30 cellular contexts compared by ENCODE assay signal in genomic region chr5:135155616-135156214, GRCh38.
DNase-seq lines count a peak whose midpoint lies in the region; ATAC-seq, FAIRE-seq and TF ChIP-seq lines count a peak whose summit lies in the region.
"Had no signal": no experiment of that assay in that cellular context is flagged by ENCODE, and none has a peak within 500 bp of the region (broad histone marks: within the 10 kb centered on the region; RNA-seq: fewer than 3 reads in every experiment).

No MANE protein-coding gene starts in this region.

- ATAC-seq in RWPE2 (ENCODE audit: low read depth) (no peak), foreskin keratinocyte (no peak), GM21526 (IDR thresholded peaks at IDR 0.05; ENCODE audit: low FRiP score, unreplicated experiment) (no peak), GM19035 (IDR thresholded peaks at IDR 0.05; ENCODE audit: unreplicated experiment) (no peak)
- ATAC-seq: left lung had no signal

- DNase-seq in NCI-H1105 treated with DMSO at 0.1 percent for 48 hours (lab: John Stamatoyannopoulos, UW) (peak; percentile 6), NCI-H1105 (lab: John Stamatoyannopoulos, UW) (no peak), HL-60 (ENCODE audit: low read depth in 1 of 2, low spot score in 1 of 2) (no peak), RWPE2 (ENCODE audit: low spot score) (no peak), foreskin keratinocyte (no peak), GM12892 (ENCODE audit: insufficient read length) (no peak)
- DNase-seq: activated CD4-positive, alpha-beta memory T cell treated with anti-CD3 and anti-CD28 coated beads, Interleukin-2, amount 10 ng/mL, durations not matched to agents 7 days and 5 days; activated CD4-positive, CD25-positive, alpha-beta regulatory T cell treated with anti-CD3 and anti-CD28 coated beads, Interleukin-2, amount 50 U/mL, for 72 hours; activated naive CD4-positive, alpha-beta T cell treated with anti-CD3 and anti-CD28 coated beads, Interleukin-2, amount 50 U/mL, for 16 hours; amniotic stem cell; Calu3; glutamatergic neuron; left lung; mesendoderm; MM.1S; NCI-H1436; NCI-H2107; NK-92 treated with Interleukin-12 subunit alpha and Interleukin-12 subunit beta, amount 100 ng/mL, for 24 hours; SIG-M5; stimulated activated CD4-positive, alpha-beta T cell treated with anti-CD3 and anti-CD28 coated beads, Interleukin-1b, Interleukin-23, amount 100 ng/mL, for 48 hours; stimulated activated naive CD4-positive, alpha-beta T cell treated with Interleukin-2 at 50 U/mL for 16 hours had no signal

- no peak for TF ChIP-seq POLR2A in GM12892 (IDR thresholded peaks at IDR 0.05; ENCODE audit: low read depth, low read length)

- TF ChIP-seq CTCF in HL-60 (IDR thresholded peaks at IDR 0.05; ENCODE audit: insufficient read depth, low read length) (no peak), RWPE2 (IDR thresholded peaks at IDR 0.05; ENCODE audit: poor library complexity, severe bottlenecking) (no peak), foreskin keratinocyte (conservative IDR thresholded peaks at IDR 0.05) (no peak)

- no peak overlapping the region for H3K4me3 ChIP-seq in HL-60 (replicated peaks; ENCODE audit: insufficient read depth, low read length)
- H3K4me3 ChIP-seq in RWPE2 (ENCODE audit: severe bottlenecking), result no peak overlapping the region
- H3K4me3 ChIP-seq: left lung, smooth muscle cell had no signal

- H3K4me1 ChIP-seq in RWPE2 (ENCODE audit: insufficient read depth, poor library complexity, severe bottlenecking), result peaks cover 38% of the 10 kb centered on the region
- H3K4me1 ChIP-seq in foreskin keratinocyte, result no peaks in the 10 kb centered on the region
- H3K4me1 ChIP-seq: left lung had no signal

- H3K36me3 ChIP-seq in RWPE2 (ENCODE audit: low read depth), result no peaks in the 10 kb centered on the region
- H3K36me3 ChIP-seq: left lung had no signal

- H3K27ac ChIP-seq in HL-60 (replicated peaks), result peak overlapping the region; percentile 79
- peak overlapping the region; percentile 59 for H3K27ac ChIP-seq in RWPE2 (ENCODE audit: poor library complexity, severe bottlenecking)
- H3K27ac ChIP-seq in foreskin keratinocyte, result peak overlapping the region; percentile 31
- H3K27ac ChIP-seq: C4-2B, KMS-11, left lung had no signal

- FAIRE-seq in GM12892 (lab: Jason Lieb, UNC), result no peak
- FAIRE-seq: endothelial cell of umbilical vein, GM18507, GM19239, islet of Langerhans had no signal

- peaks cover 5% of the 10 kb centered on the region for H3K9me3 ChIP-seq in RWPE2 (ENCODE audit: severe bottlenecking)

- H3K27me3 ChIP-seq in HL-60 (ENCODE audit: insufficient read depth, poor library complexity, severe bottlenecking) (no peaks in the 10 kb centered on the region), RWPE2 (ENCODE audit: insufficient read depth, poor library complexity, severe bottlenecking) (no peaks in the 10 kb centered on the region), foreskin keratinocyte (peaks cover 19% of the 10 kb centered on the region)
- H3K27me3 ChIP-seq: left lung had no signal
